1 cellular context compared by ENCODE assay signal in genomic region chr16:79213214-79213613, GRCh38.
TF ChIP-seq lines count a peak whose summit lies in the region.

No MANE protein-coding gene starts in this region.

TF ChIP-seq in HepG2, 621 proteins besides CTCF, POLR2A, EP300 and RAD21 (continued from another document):
- TF ChIP-seq SOX6 (IDR thresholded peaks at IDR 0.05) (no peak), SOX6 (CRISPR knock-in tag; IDR thresholded peaks at IDR 0.05) (peak; percentile 29; the same call in 1 of the 2 replicates), ZNF563 (CRISPR knock-in tag; IDR thresholded peaks at IDR 0.05) (no peak), CEBPB (IDR thresholded peaks at IDR 0.05; ENCODE audit: borderline replicate concordance, low read depth, low read length) (peak; percentile 68), SALL1 (CRISPR knock-in tag; IDR thresholded peaks at IDR 0.05) (peak; percentile 42; the same call in 1 of the 2 replicates), HIVEP1 (CRISPR knock-in tag; IDR thresholded peaks at IDR 0.05) (0 out of 2 replicates have a peak, but pooled peaks have one; percentile 38), TP53 (CRISPR knock-in tag; conservative IDR thresholded peaks at IDR 0.05) (no peak), NFE2L1 (CRISPR knock-in tag; IDR thresholded peaks at IDR 0.05; ENCODE audit: borderline replicate concordance) (no peak)
- TF ChIP-seq, protein P1, sequence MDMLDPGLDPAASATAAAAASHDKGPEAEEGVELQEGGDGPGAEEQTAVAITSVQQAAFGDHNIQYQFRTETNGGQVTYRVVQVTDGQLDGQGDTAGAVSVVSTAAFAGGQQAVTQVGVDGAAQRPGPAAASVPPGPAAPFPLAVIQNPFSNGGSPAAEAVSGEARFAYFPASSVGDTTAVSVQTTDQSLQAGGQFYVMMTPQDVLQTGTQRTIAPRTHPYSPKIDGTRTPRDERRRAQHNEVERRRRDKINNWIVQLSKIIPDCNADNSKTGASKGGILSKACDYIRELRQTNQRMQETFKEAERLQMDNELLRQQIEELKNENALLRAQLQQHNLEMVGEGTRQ (IDR thresholded peaks at IDR 0.05; ENCODE audit: low read depth, low read length), result no peak
- TF ChIP-seq, protein P1 (CRISPR knock-in tag; IDR thresholded peaks at IDR 0.05; ENCODE audit: borderline replicate concordance), result peak; percentile 68; the same call in 1 of the 2 replicates
